In genomic region chr3:127124135-127124534, GRCh38 we compare ENCODE assay signal across 14 cellular contexts.
DNase-seq lines count a peak whose midpoint lies in the region; ATAC-seq and TF ChIP-seq lines count a peak whose summit lies in the region.
"Had no signal": no experiment of that assay in that cellular context is flagged by ENCODE, and none has a peak within 500 bp of the region (broad histone marks: within the 10 kb centered on the region; RNA-seq: fewer than 3 reads in every experiment).

No MANE protein-coding gene starts in this region.

- 50 to 53% methylated on average over 4 of the region's 4 CpGs for WGBS in esophagus squamous epithelium, 2 donors
- WGBS in lower leg skin, 2 donors, result 50 to 54% methylated on average over 4 of the region's 4 CpGs

- CTCF ChIA-PET in AG04450 (lab: Charles Lee), result no interaction called here

- H3K4me3 ChIP-seq in AG04450 (ENCODE audit: low read depth, low read length) (no peak overlapping the region), cardiac fibroblast (replicated peaks in 1 of 2; ENCODE audit: low read depth in 2 of 2, low read length in 2 of 2) (no peak overlapping the region), esophagus squamous epithelium (no peak overlapping the region), lower leg skin (ENCODE audit: low read depth, poor library complexity, severe bottlenecking) (no peak overlapping the region)

- no peak overlapping the region for H3K27ac ChIP-seq in AG04450 (ENCODE audit: low read depth, low read length)
- H3K27ac ChIP-seq in esophagus squamous epithelium, result no peak overlapping the region

- H3K9me3 ChIP-seq in AG04450 (ENCODE audit: control insufficient read depth, insufficient read depth, low read length), result no peaks in the 10 kb centered on the region
- no peaks in the 10 kb centered on the region for H3K9me3 ChIP-seq in esophagus squamous epithelium

- TF ChIP-seq POLR2A in esophagus squamous epithelium (IDR thresholded peaks at IDR 0.05), result no peak
- no peak for TF ChIP-seq POLR2A in lower leg skin (IDR thresholded peaks at IDR 0.05)

- no peak for ATAC-seq in GM19463 (IDR thresholded peaks at IDR 0.05; ENCODE audit: unreplicated experiment)

- DNase-seq in AG04450 (ENCODE audit: low read depth, low spot score) (no peak), M059J (ENCODE audit: low read depth) (peak; percentile 15), cardiac fibroblast (ENCODE audit: low read depth in 2 of 2) (peak; percentile 5 to 10), iris pigment epithelial cell (ENCODE audit: low read depth) (peak; percentile 23), midbrain (lab: John Stamatoyannopoulos, UW) (no peak), esophagus squamous epithelium (lab: John Stamatoyannopoulos, UW) (no peak), lower leg skin (ENCODE audit: low spot score in 2 of 2) (no peak)
- DNase-seq: activated CD4-positive, CD25-positive, alpha-beta regulatory T cell; glutamatergic neuron; NCI-H1436 treated with DMSO at 0.1 percent for 48 hours; NCI-H345; SHP77; T-helper 2 cell had no signal

- H3K36me3 ChIP-seq in esophagus squamous epithelium, result no peaks in the 10 kb centered on the region

- H3K27me3 ChIP-seq in AG04450 (ENCODE audit: control insufficient read depth, insufficient read depth, low read length) (peaks cover 3% of the 10 kb centered on the region), esophagus squamous epithelium (peaks cover 0 to 24% (median 0%) of the 10 kb centered on the region in 4 donors)

- TF ChIP-seq CTCF in AG04450 (IDR thresholded peaks at IDR 0.05; ENCODE audit: low read depth, low read length), result 0 out of 2 replicates have a peak, but pooled peaks have one; percentile 9
- TF ChIP-seq CTCF in cardiac fibroblast (IDR thresholded peaks at IDR 0.05; ENCODE audit: low read depth, low read length), result no peak
- no peak for TF ChIP-seq CTCF in esophagus squamous epithelium (IDR thresholded peaks at IDR 0.05)
- TF ChIP-seq CTCF in lower leg skin (IDR thresholded peaks at IDR 0.05), result no peak

- intact Hi-C loops in esophagus squamous epithelium (cut with DNase I) (no loop called here), lower leg skin (cut with DNase I; ENCODE audit: low total_unique reads) (no loop called here)

- POLR2A ChIA-PET in AG04450 (lab: Yijun Ruan, JAX), result no interaction called here

- no peaks in the 10 kb centered on the region for H3K4me1 ChIP-seq in esophagus squamous epithelium

Comparison
In these comparisons a context has a peak if more than half of its experiments do, and no peak if none do; other contexts are left out.
1. DNase-seq: peak in M059J (single experiment), cardiac fibroblast (2 of 2) and iris pigment epithelial cell (single experiment); none in AG04450 (single experiment), midbrain (single experiment), esophagus squamous epithelium (single experiment) and lower leg skin (0 of 2).